1 cellular context compared by ENCODE assay signal in the genomic region with DNA sequence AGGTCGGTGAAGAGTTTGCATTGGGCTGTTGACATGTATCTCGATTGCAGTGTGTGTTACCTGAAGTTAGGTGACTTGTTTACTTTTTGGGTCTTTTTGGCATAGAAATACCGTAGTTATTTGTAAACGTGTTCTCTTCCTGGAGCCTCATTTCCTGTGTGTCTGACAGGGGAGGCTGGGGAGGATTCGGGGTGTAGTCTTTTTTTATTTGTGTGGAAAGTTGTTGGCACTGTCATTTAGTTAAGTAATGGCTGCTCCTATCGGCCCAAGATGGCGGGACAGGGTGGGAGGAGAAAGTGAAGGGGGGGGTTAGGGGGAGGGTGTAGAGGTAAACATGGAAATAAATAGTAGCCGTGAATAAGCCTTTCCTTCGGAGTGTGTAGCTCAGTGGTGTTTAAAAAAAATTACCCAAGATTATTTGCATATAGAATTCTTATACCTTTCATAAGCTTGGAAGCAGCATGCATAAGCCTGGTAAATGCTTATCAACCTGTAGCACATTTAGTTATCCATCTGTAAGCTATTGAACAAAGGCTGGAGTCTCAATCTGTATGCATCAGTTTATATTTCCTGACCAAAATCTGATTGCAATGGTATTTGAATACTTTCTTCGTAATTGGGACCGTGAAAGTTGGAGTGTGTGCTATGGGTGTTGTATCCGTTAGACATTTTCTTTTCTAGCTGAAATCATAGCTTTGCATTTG.
TF ChIP-seq lines count a peak whose summit lies in the region.

No MANE protein-coding gene starts in this region.

TF ChIP-seq in K562, 482 proteins besides CTCF, POLR2A, EP300 and RAD21 (continued from another document and continues in another):
- TF ChIP-seq ZNF407 (IDR thresholded peaks at IDR 0.05; ENCODE audit: low read depth) (no peak), ARID1B (IDR thresholded peaks at IDR 0.05) (peak; percentile 34; the same call in 1 of the 2 replicates), ZNF384 (IDR thresholded peaks at IDR 0.05; ENCODE audit: low read depth, low read length) (0 out of 2 replicates have a peak, but pooled peaks have one; percentile 8), CEBPZ (IDR thresholded peaks at IDR 0.05; ENCODE audit: borderline replicate concordance, low read depth, low read length) (no peak), YY1 (IDR thresholded peaks at IDR 0.05; ENCODE audit: borderline replicate concordance in 1 of 3, control insufficient read depth in 1 of 3, extremely low read depth in 1 of 3, insufficient read depth in 3 of 3, insufficient read length in 1 of 3, insufficient replicate concordance in 2 of 3, low read depth in 1 of 3, low read length in 2 of 3) (peak; percentile 39 to 94 (median 87)), RBM15 (IDR thresholded peaks at IDR 0.05; ENCODE audit: insufficient read depth, low read length) (no peak), THRB (CRISPR knock-in tag; conservative IDR thresholded peaks at IDR 0.05) (no peak), EZH2 (IDR thresholded peaks at IDR 0.05; ENCODE audit: borderline replicate concordance, low read depth, low read length) (no peak), ZHX1 (conservative IDR thresholded peaks at IDR 0.05; ENCODE audit: low read length) (peak; percentile 26; the same call in 1 of the 2 replicates), JUND (IDR thresholded peaks at IDR 0.05; ENCODE audit: borderline replicate concordance, low read depth, low read length) (0 out of 2 replicates have a peak, but pooled peaks have one; percentile 12), JUND (tag; IDR thresholded peaks at IDR 0.05; ENCODE audit: borderline replicate concordance, low read depth, low read length) (no peak), BRD4 (IDR thresholded peaks at IDR 0.05) (no peak), CHD1 (IDR thresholded peaks at IDR 0.05; ENCODE audit: low read length) (peak; percentile 20), RBBP5 (IDR thresholded peaks at IDR 0.05; ENCODE audit: borderline replicate concordance, insufficient read depth, low read length, poor library complexity, severe bottlenecking) (no peak), SFPQ (IDR thresholded peaks at IDR 0.05; ENCODE audit: low read depth, low read length) (no peak), TCFL5 (CRISPR knock-in tag; conservative IDR thresholded peaks at IDR 0.05) (no peak), CBFA2T3 (IDR thresholded peaks at IDR 0.05) (peak; percentile 54), TAL1 (IDR thresholded peaks at IDR 0.05) (0 out of 2 replicates have a peak, but pooled peaks have one; percentile 10), PURB (CRISPR knock-in tag; IDR thresholded peaks at IDR 0.05; ENCODE audit: low read depth) (no peak)
- TF ChIP-seq, protein P1, sequence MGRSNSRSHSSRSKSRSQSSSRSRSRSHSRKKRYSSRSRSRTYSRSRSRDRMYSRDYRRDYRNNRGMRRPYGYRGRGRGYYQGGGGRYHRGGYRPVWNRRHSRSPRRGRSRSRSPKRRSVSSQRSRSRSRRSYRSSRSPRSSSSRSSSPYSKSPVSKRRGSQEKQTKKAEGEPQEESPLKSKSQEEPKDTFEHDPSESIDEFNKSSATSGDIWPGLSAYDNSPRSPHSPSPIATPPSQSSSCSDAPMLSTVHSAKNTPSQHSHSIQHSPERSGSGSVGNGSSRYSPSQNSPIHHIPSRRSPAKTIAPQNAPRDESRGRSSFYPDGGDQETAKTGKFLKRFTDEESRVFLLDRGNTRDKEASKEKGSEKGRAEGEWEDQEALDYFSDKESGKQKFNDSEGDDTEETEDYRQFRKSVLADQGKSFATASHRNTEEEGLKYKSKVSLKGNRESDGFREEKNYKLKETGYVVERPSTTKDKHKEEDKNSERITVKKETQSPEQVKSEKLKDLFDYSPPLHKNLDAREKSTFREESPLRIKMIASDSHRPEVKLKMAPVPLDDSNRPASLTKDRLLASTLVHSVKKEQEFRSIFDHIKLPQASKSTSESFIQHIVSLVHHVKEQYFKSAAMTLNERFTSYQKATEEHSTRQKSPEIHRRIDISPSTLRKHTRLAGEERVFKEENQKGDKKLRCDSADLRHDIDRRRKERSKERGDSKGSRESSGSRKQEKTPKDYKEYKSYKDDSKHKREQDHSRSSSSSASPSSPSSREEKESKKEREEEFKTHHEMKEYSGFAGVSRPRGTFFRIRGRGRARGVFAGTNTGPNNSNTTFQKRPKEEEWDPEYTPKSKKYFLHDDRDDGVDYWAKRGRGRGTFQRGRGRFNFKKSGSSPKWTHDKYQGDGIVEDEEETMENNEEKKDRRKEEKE (IDR thresholded peaks at IDR 0.05; ENCODE audit: borderline replicate concordance in 1 of 2, control insufficient read depth in 1 of 2, low read depth in 2 of 2, low read length in 1 of 2): no peak
- TF ChIP-seq, protein P2, sequence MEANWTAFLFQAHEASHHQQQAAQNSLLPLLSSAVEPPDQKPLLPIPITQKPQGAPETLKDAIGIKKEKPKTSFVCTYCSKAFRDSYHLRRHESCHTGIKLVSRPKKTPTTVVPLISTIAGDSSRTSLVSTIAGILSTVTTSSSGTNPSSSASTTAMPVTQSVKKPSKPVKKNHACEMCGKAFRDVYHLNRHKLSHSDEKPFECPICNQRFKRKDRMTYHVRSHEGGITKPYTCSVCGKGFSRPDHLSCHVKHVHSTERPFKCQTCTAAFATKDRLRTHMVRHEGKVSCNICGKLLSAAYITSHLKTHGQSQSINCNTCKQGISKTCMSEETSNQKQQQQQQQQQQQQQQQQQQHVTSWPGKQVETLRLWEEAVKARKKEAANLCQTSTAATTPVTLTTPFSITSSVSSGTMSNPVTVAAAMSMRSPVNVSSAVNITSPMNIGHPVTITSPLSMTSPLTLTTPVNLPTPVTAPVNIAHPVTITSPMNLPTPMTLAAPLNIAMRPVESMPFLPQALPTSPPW (CRISPR knock-in tag; IDR thresholded peaks at IDR 0.05): peak; percentile 97
